Comparison of ENCODE assay signal across 8 cellular contexts in genomic region chr1:27122652-27123051, GRCh38. TPM values are rescaled to one million over a fixed set of nuclear protein-coding genes. Genes with fewer than 3 reads are reported as not detected.
DNase-seq lines count a peak whose midpoint lies in the region; ATAC-seq, FAIRE-seq and TF ChIP-seq lines count a peak whose summit lies in the region.

No MANE protein-coding gene starts in this region.

- no peak overlapping the region for H3K18ac ChIP-seq in IMR-90 (ENCODE audit: low read depth, low read length)

- POLR2A ChIA-PET in IMR-90 (lab: Charles Lee; ENCODE audit: unreplicated experiment) (no interaction called here), K562 (lab: Yijun Ruan, JAX) (interaction anchor here (1.0 to 1.6 kb wide), 4 partner anchors 10 to 32 kb away, joined by 3 to 7 read pairs (median 6); partner anchors contain the start of gene SLC9A1)

- H2AFZ ChIP-seq in IMR-90 (replicated peaks; ENCODE audit: low read length, poor library complexity) (peak overlapping the region; percentile 6), K562 (ENCODE audit: low read depth, low read length) (no peak overlapping the region; the same call in 1 of the 2 replicates)

- CTCF ChIA-PET in IMR-90 (lab: Yijun Ruan, JAX) (no interaction called here), K562 (lab: Yijun Ruan, JAX; ENCODE audit: low intra/inter-chr PET ratio) (no interaction called here)

- H2BK20ac ChIP-seq in IMR-90 (ENCODE audit: low read depth, low read length) = peak overlapping the region; percentile 61; the same call in 1 of the 2 replicates

- peaks cover 27% of the 10 kb centered on the region for H3K9me1 ChIP-seq in IMR-90 (ENCODE audit: insufficient read depth, low read length)
- H3K9me1 ChIP-seq in K562 (ENCODE audit: control insufficient read depth, insufficient read depth, low read length) = no peaks in the 10 kb centered on the region

- no peak overlapping the region for H4K5ac ChIP-seq in IMR-90 (ENCODE audit: low read depth, low read length)

- TF ChIP-seq EP300 in K562 (IDR thresholded peaks at IDR 0.05; ENCODE audit: low read length) = no peak; the same call in 1 of the 2 replicates
- TF ChIP-seq EP300 in suprapubic skin (IDR thresholded peaks at IDR 0.05) = no peak

- peak; percentile 97 for FAIRE-seq in K562 (lab: Jason Lieb, UNC)

- peak overlapping the region in 1 of 2 experiments; percentile 16; a peak in 2 of 4 replicates for H4K8ac ChIP-seq in IMR-90 (ENCODE audit: low read depth in 2 of 2, low read length in 2 of 2)

- no peaks in the 10 kb centered on the region for H3K79me2 ChIP-seq in K562 (ENCODE audit: control insufficient read depth, insufficient read depth, low read length)

- peak overlapping the region; percentile 68 for H2AK9ac ChIP-seq in IMR-90 (replicated peaks; ENCODE audit: low read depth, low read length, poor library complexity)

- no peak overlapping the region for H3K9ac ChIP-seq in IMR-90 (ENCODE audit: low read depth, low read length)
- peak overlapping the region in 1 of 2 experiments; percentile 76; a peak in 2 of 4 replicates for H3K9ac ChIP-seq in K562 (ENCODE audit: insufficient read depth in 1 of 2, low read depth in 2 of 2, low read length in 2 of 2)

- H3K79me1 ChIP-seq in IMR-90 (ENCODE audit: low read depth in 1 of 2, low read length in 2 of 2) = peaks cover 24 to 65% of the 10 kb centered on the region in 2 experiments

- TF ChIP-seq POLR2A in IMR-90 (IDR thresholded peaks at IDR 0.05; ENCODE audit: low read depth, low read length) (no peak), K562 (conservative IDR thresholded peaks at IDR 0.05) (no peak), suprapubic skin (IDR thresholded peaks at IDR 0.05) (no peak)

- ATAC-seq in IMR-90 (ENCODE audit: low read depth) = peak; percentile 65
- ATAC-seq in K562 = peak; percentile 99
- ATAC-seq in HG02588 (IDR thresholded peaks at IDR 0.05; ENCODE audit: unreplicated experiment) = no peak
- no peak for ATAC-seq in HG03097 (IDR thresholded peaks at IDR 0.05; ENCODE audit: low FRiP score, unreplicated experiment)

- BruUV-seq in IMR-90 (replicated peaks; lab: Mats Ljungman, UMichigan) (no TSS peak), K562 (replicated peaks; lab: Mats Ljungman, UMichigan) (no TSS peak)

- H4K20me1 ChIP-seq in IMR-90 (ENCODE audit: insufficient read depth, low read length) (peaks cover 20% of the 10 kb centered on the region), K562 (replicated peaks; ENCODE audit: control insufficient read depth, insufficient read depth, low read length) (no peaks in the 10 kb centered on the region)

- H3K14ac ChIP-seq in IMR-90 (replicated peaks; ENCODE audit: low read depth, low read length) = peak overlapping the region; percentile 31; the same call in 1 of the 2 replicates

- H3K4me2 ChIP-seq in IMR-90 (ENCODE audit: low read depth, low read length) (peak overlapping the region; percentile 2; the same call in 1 of the 2 replicates), K562 (ENCODE audit: insufficient read depth, low read length) (no peak overlapping the region)

- H3K4ac ChIP-seq in IMR-90 (ENCODE audit: low read depth, low read length) = peak overlapping the region; percentile 76

- H3K4me3 ChIP-seq in IMR-90 (ENCODE audit: insufficient read depth, low read depth, low read length) (no peak overlapping the region), K562 (no peak overlapping the region), suprapubic skin (no peak overlapping the region)

- peak overlapping the region; percentile 60 for H3K23ac ChIP-seq in IMR-90 (ENCODE audit: low read depth, low read length)

- H3K27me3 ChIP-seq in IMR-90 (ENCODE audit: control insufficient read depth, insufficient read depth, low read length) (no peaks in the 10 kb centered on the region), K562 (ENCODE audit: control insufficient read depth in 2 of 2, insufficient read depth in 2 of 2, low read length in 2 of 2) (no peaks in the 10 kb centered on the region), suprapubic skin (no peaks in the 10 kb centered on the region)

- TF ChIP-seq CTCF in IMR-90 (conservative IDR thresholded peaks at IDR 0.05; ENCODE audit: low read depth, low read length) (no peak), K562 (IDR thresholded peaks at IDR 0.05 in 2 of 3, conservative IDR thresholded peaks at IDR 0.05 in 1 of 3; ENCODE audit: insufficient read depth in 2 of 3, low read depth in 1 of 3, low read length in 3 of 3) (no peak), suprapubic skin (IDR thresholded peaks at IDR 0.05) (no peak)

- in situ Hi-C loops in IMR-90 (cut with MboI; ENCODE audit: low sequenced_read_pairs) = no loop called here
- in situ Hi-C loops in K562 (cut with MboI) = loop anchor here (25.0 kb wide), 1 partner anchor 490 kb away; the partner anchor contains the start of gene AHDC1

- DNase-seq in 8988T (peak; percentile 62), IMR-90 (peak; percentile 73), K562 (ENCODE audit: extremely low read depth in 1 of 4, low spot score in 3 of 4) (peak; percentile 87 to 90 (median 87)), iris pigment epithelial cell (ENCODE audit: low read depth) (peak; percentile 57), suprapubic skin (ENCODE audit: low spot score in 2 of 2) (no peak), activated T-cell treated with anti-CD3 and anti-CD28 coated beads for 4 hours (no peak)

- H3K4me1 ChIP-seq in IMR-90 (ENCODE audit: control insufficient read depth, insufficient read depth, low read length) = peaks cover 26% of the 10 kb centered on the region
- H3K4me1 ChIP-seq in K562 (replicated peaks in 1 of 2; ENCODE audit: control insufficient read depth in 2 of 2, insufficient read depth in 2 of 2, low read length in 2 of 2) = peaks cover 8 to 17% of the 10 kb centered on the region in 2 experiments; a peak in 4 of 5 replicates
- peaks cover 42% of the 10 kb centered on the region for H3K4me1 ChIP-seq in suprapubic skin

- H3K56ac ChIP-seq in IMR-90 (ENCODE audit: extremely low read depth, insufficient read depth, low read length) = no peak overlapping the region

- no CpG with 5 or more reads among the region's 4 CpGs for WGBS in IMR-90 (ENCODE audit: extremely low coverage in 2 of 2, insufficient read length in 1 of 2), 2 experiments
- 8% methylated on average over 4 of the region's 4 CpGs for WGBS in K562 (ENCODE audit: insufficient coverage, low coverage, missing lambda C conversion rate)
- 36% methylated on average over 4 of the region's 4 CpGs for WGBS in suprapubic skin

- H2BK15ac ChIP-seq in IMR-90 (ENCODE audit: low read depth, low read length) = peak overlapping the region; percentile 24; the same call in 1 of the 3 replicates

- TF ChIP-seq RAD21 in IMR-90 (IDR thresholded peaks at IDR 0.05; ENCODE audit: low read length) (no peak), K562 (CRISPR knock-in tag; conservative IDR thresholded peaks at IDR 0.05 in 1 of 2, IDR thresholded peaks at IDR 0.05 in 1 of 2) (no peak)

- peak overlapping the region; percentile 87 for H2AK5ac ChIP-seq in IMR-90 (ENCODE audit: low read depth, low read length)

- dilution Hi-C loops in IMR-90 (cut with HindIII; ENCODE audit: low sequenced_read_pairs, unreplicated experiment) = no loop called here

- intact Hi-C loops in IMR-90 (cut with micrococcal nuclease) (no loop called here), K562 (cut with micrococcal nuclease) (no loop called here)

- peak overlapping the region; percentile 45 for H3K27ac ChIP-seq in IMR-90 (ENCODE audit: insufficient read depth, low read length)
- peak overlapping the region; percentile 16; the same call in 1 of the 3 replicates for H3K27ac ChIP-seq in K562 (ENCODE audit: extremely low read depth, low read depth, low read length)
- peak overlapping the region; percentile 60 for H3K27ac ChIP-seq in suprapubic skin

- H3K9me3 ChIP-seq in IMR-90 (ENCODE audit: control insufficient read depth, insufficient read depth, low read length) = no peaks in the 10 kb centered on the region
- H3K9me3 ChIP-seq in K562 (replicated peaks; ENCODE audit: control insufficient read depth, insufficient read depth, low read depth, low read length) = no peaks in the 10 kb centered on the region
- no peaks in the 10 kb centered on the region for H3K9me3 ChIP-seq in suprapubic skin

- peak overlapping the region; percentile 53 for H2BK120ac ChIP-seq in IMR-90 (ENCODE audit: low read depth, low read length)

- peak overlapping the region; percentile 44 for H2BK5ac ChIP-seq in IMR-90 (ENCODE audit: low read depth, low read length, poor library complexity, severe bottlenecking)

- H4K91ac ChIP-seq in IMR-90 (ENCODE audit: insufficient read depth, low read depth, low read length) = peak overlapping the region; percentile 34

- no peaks in the 10 kb centered on the region for H3K36me3 ChIP-seq in IMR-90 (ENCODE audit: control insufficient read depth, insufficient read depth, low read length)
- H3K36me3 ChIP-seq in K562 (ENCODE audit: control insufficient read depth, insufficient read depth, low read length) = peaks cover under 1% of the 10 kb centered on the region; the same call in 1 of the 3 replicates
- no peaks in the 10 kb centered on the region for H3K36me3 ChIP-seq in suprapubic skin

TF ChIP-seq in IMR-90, 13 proteins besides CTCF, POLR2A, EP300 and RAD21 (continues in another document):
- no peak for TF ChIP-seq NFE2L2 (IDR thresholded peaks at IDR 0.05; ENCODE audit: low read depth, low read length)

TF ChIP-seq in K562, 482 proteins besides CTCF, POLR2A, EP300 and RAD21 (continues in another document):
- no peak for TF ChIP-seq NFE2L1 (tag; IDR thresholded peaks at IDR 0.05; ENCODE audit: borderline replicate concordance, low read depth)

RNA-seq across cellular contexts. Expression of gene SLC9A1, which starts 32.3 kb away (rescaled TPM):
- total RNA-seq in IMR-90 (2012; rRNA removed) (1.9 and 2.0 TPM in 2 replicates), K562 (2014; rRNA removed) (1.8 and 2.9 TPM in 2 replicates), K562 (2014; rRNA removed; fragmentation: Illumina TruSeq; extraction: Trizol) (1.1 and 2.0 TPM in 2 replicates), K562 (2015; rRNA removed; fragmentation: Illumina TruSeq; extraction: Trizol) (3.4 and 3.8 TPM in 2 replicates), K562 (2021) (12.7 and 13.6 TPM in 2 replicates), suprapubic skin (10 to 100 TPM; 18.1 to 28.1 (median 25.2) TPM)
- polyA plus RNA-seq in IMR-90 (2012; rRNA removed) (20.5 and 21.2 TPM in 2 replicates), K562 (2011; rRNA removed) (1.5 and 4.5 TPM in 2 replicates), K562 (2014; fragmentation: Illumina TruSeq; extraction: Trizol) (14.4 and 16.6 TPM in 2 replicates), K562 (2014; fragmentation: Nextera tagmentation; extraction: Ambion mirVana) (1 to 10 TPM in 1 of 2 experiments, under 1 TPM in 1; 0.59 to 1.0 TPM), K562 (2014; rRNA removed) (5.2 and 5.7 TPM in 2 replicates)
- 14.3 and 19.8 TPM in 2 replicates for polyA plus RNA-seq in IMR-90 (2012; cell fraction: cytosol; rRNA removed)
- 30.7 and 36.7 TPM in 2 replicates for polyA plus RNA-seq in IMR-90 (2012; cell fraction: nucleus; rRNA removed; ENCODE audit: low replicate concordance)
- total RNA-seq in K562 (2011; cell fraction: chromatin; rRNA removed; ENCODE audit: low replicate concordance) = 17.2 and 40.8 TPM in 2 replicates
- 19.7 and 20.2 TPM in 2 replicates for total RNA-seq in K562 (2011; cell fraction: nucleolus; rRNA removed)
- total RNA-seq in K562 (2011; cell fraction: nucleoplasm; rRNA removed) = 24.2 and 34.4 TPM in 2 replicates
- 2.0 and 4.6 TPM in 2 replicates for polyA plus RNA-seq in K562 (2011; cell fraction: cytosol; rRNA removed)
- 13.2 and 13.4 TPM in 2 replicates for polyA plus RNA-seq in K562 (2011; cell fraction: nucleus; rRNA removed)
- polyA plus RNA-seq in K562 (2012) = 11.6 and 12.8 TPM in 2 replicates
- 3.3 and 3.4 TPM in 2 replicates for polyA minus RNA-seq in K562 (2011; rRNA and poly(A)+ RNA removed)
- polyA minus RNA-seq in K562 (2011; cell fraction: cytosol; rRNA and poly(A)+ RNA removed) = 4.0 and 7.6 TPM in 2 replicates
- 3.8 and 5.0 TPM in 2 replicates for polyA minus RNA-seq in K562 (2011; cell fraction: nucleus; rRNA and poly(A)+ RNA removed)

Comparison
In these comparisons a context has a peak if more than half of its experiments do, and no peak if none do; other contexts are left out.
1. DNase-seq: peak in 8988T (single experiment), IMR-90 (single experiment), K562 (4 of 4) and iris pigment epithelial cell (single experiment); none in suprapubic skin (0 of 2) and activated T-cell treated with anti-CD3 and anti-CD28 coated beads for 4 hours (single experiment).
2. ATAC-seq: peak in IMR-90 (single experiment) and K562 (single experiment); none in HG02588 (single experiment) and HG03097 (single experiment).
3. Peak in every context shown above with its lines, with median percentiles within 50 percentile points of each other: H3K27ac ChIP-seq.